Comparison of ENCODE assay signal across 28 cellular contexts in genomic region chr12:72288436-72288835, GRCh38. TPM values are rescaled to one million over a fixed set of nuclear protein-coding genes. Genes with fewer than 3 reads are reported as not detected.
"Had no signal": no experiment of that assay in that cellular context is flagged by ENCODE, and none has a peak within 500 bp of the region (broad histone marks: within the 10 kb centered on the region; RNA-seq: fewer than 3 reads in every experiment).

No MANE protein-coding gene starts in this region.

- H3K4me1 Mint-ChIP-seq: naive thymus-derived CD8-positive, alpha-beta T cell; neural progenitor cell; stimulated activated effector memory CD8-positive, alpha-beta T cell treated with anti-CD3 and anti-CD28 coated beads, Interleukin-12 subunit alpha, Interleukin-12 subunit beta, amount 100 ng/mL, for 72 hours; stimulated activated naive B cell treated with anti-CD40 and anti-IgM and Interleukin-4, amounts not matched to agents 10 μg/mL and 1 μg/mL and 100 μg/mL, for 72 hours had no signal

- H3K9me3 Mint-ChIP-seq: natural killer cell treated with Interleukin-12 subunit alpha and Interleukin-12 subunit beta and Interleukin-15 and Interleukin-18, amount 100 ng/mL, for 72 hours; neural progenitor cell; stimulated activated naive CD8-positive, alpha-beta T cell treated with anti-CD3 and anti-CD28 coated beads, Interleukin-15, Interleukin-2, amounts not matched to agents 100 ng/mL and 50 ng/mL, for 24 hours had no signal

- H3K27ac Mint-ChIP-seq: naive thymus-derived CD8-positive, alpha-beta T cell; natural killer cell treated with Interleukin-12 subunit alpha and Interleukin-12 subunit beta and Interleukin-15 and Interleukin-18, amount 100 ng/mL, for 72 hours; neural progenitor cell; stimulated activated effector memory CD8-positive, alpha-beta T cell treated with anti-CD3 and anti-CD28 coated beads, Interleukin-12 subunit alpha, Interleukin-12 subunit beta, amount 100 ng/mL, for 72 hours; stimulated activated naive B cell treated with anti-CD40 and anti-IgM and Interleukin-4, amounts not matched to agents 10 μg/mL and 1 μg/mL and 100 μg/mL, for 72 hours; stimulated activated naive CD8-positive, alpha-beta T cell treated with anti-CD3 and anti-CD28 coated beads, Interleukin-15, Interleukin-2, amounts not matched to agents 100 ng/mL and 50 ng/mL, for 24 hours had no signal

- DNase-seq: naive thymus-derived CD8-positive, alpha-beta T cell; nucleus accumbens; pancreas; right cardiac atrium; right lobe of liver; sigmoid colon; small intestine; stimulated activated CD4-positive, alpha-beta T cell treated with anti-CD3 and anti-CD28 coated beads, Interleukin-15, amount 100 ng/mL, for 24 hours; stimulated activated CD4-positive, alpha-beta T cell treated with anti-CD3 and anti-CD28 coated beads, Interleukin-2, amount 100 ng/mL, for 24 hours; stimulated activated CD4-positive, alpha-beta T cell treated with anti-CD3 and anti-CD28 coated beads, Interleukin-2, amount 100 ng/mL, for 48 hours; stimulated activated CD4-positive, alpha-beta T cell treated with anti-CD3 and anti-CD28 coated beads, Interleukin-4, amount 100 ng/mL, for 24 hours; stimulated activated naive B cell treated with anti-CD40 and anti-IgM and Interleukin-4, amounts not matched to agents 10 μg/mL and 1 μg/mL and 100 μg/mL, for 72 hours; stimulated activated naive CD4-positive, alpha-beta T cell treated with Interleukin-2 at 50 U/mL for 16 hours; stomach; thyroid gland; trophoblast cell; upper lobe of left lung had no signal

- H3K9me3 ChIP-seq: neutrophil, pancreas, prostate gland, right lobe of liver, sigmoid colon, stomach, thoracic aorta, thyroid gland, tibial nerve, upper lobe of left lung, vagina had no signal

- H3K27me3 Mint-ChIP-seq: natural killer cell treated with Interleukin-12 subunit alpha and Interleukin-12 subunit beta and Interleukin-15 and Interleukin-18, amount 100 ng/mL, for 72 hours; stimulated activated naive B cell treated with anti-CD40 and anti-IgM and Interleukin-4, amounts not matched to agents 10 μg/mL and 1 μg/mL and 100 μg/mL, for 72 hours; stimulated activated naive CD8-positive, alpha-beta T cell treated with anti-CD3 and anti-CD28 coated beads, Interleukin-15, Interleukin-2, amounts not matched to agents 100 ng/mL and 50 ng/mL, for 24 hours had no signal

- H3K4me1 ChIP-seq: neural progenitor cell, pancreas, prostate gland, right lobe of liver, sigmoid colon, stomach, thyroid gland, tibial nerve, upper lobe of left lung, vagina had no signal

- H3K4me3 ChIP-seq: neural progenitor cell, pancreas, prostate gland, right lobe of liver, sigmoid colon, stomach, thoracic aorta, thyroid gland, tibial nerve, upper lobe of left lung, vagina had no signal

- H3K27me3 ChIP-seq: neural progenitor cell, neutrophil, pancreas, right lobe of liver, sigmoid colon, stomach, thyroid gland, tibial nerve, upper lobe of left lung, vagina had no signal

- H3K27ac ChIP-seq: neural progenitor cell, neutrophil, pancreas, prostate gland, right lobe of liver, sigmoid colon, stomach, thoracic aorta, thyroid gland, tibial nerve, upper lobe of left lung, vagina had no signal

- H3K36me3 ChIP-seq: neural progenitor cell, neutrophil, pancreas, prostate gland, right lobe of liver, sigmoid colon, stomach, thoracic aorta, thyroid gland, tibial nerve, upper lobe of left lung, vagina had no signal

- ATAC-seq: naive thymus-derived CD8-positive, alpha-beta T cell; natural killer cell treated with Interleukin-12 subunit alpha and Interleukin-12 subunit beta and Interleukin-15 and Interleukin-18, amount 100 ng/mL, for 72 hours; pancreas; right cardiac atrium; right lobe of liver; stimulated activated effector memory CD8-positive, alpha-beta T cell treated with anti-CD3 and anti-CD28 coated beads, Interleukin-12 subunit alpha, Interleukin-12 subunit beta, amount 100 ng/mL, for 72 hours; stimulated activated naive B cell treated with anti-CD40 and anti-IgM and Interleukin-4, amounts not matched to agents 10 μg/mL and 1 μg/mL and 100 μg/mL, for 72 hours had no signal

- H3K9ac ChIP-seq: neural progenitor cell had no signal

- FAIRE-seq: pancreas, small intestine, urothelium cell line had no signal

- H2AFZ ChIP-seq: neural progenitor cell had no signal

- H3K4me3 Mint-ChIP-seq: naive thymus-derived CD8-positive, alpha-beta T cell; natural killer cell treated with Interleukin-12 subunit alpha and Interleukin-12 subunit beta and Interleukin-15 and Interleukin-18, amount 100 ng/mL, for 72 hours; neural progenitor cell; stimulated activated effector memory CD8-positive, alpha-beta T cell treated with anti-CD3 and anti-CD28 coated beads, Interleukin-12 subunit alpha, Interleukin-12 subunit beta, amount 100 ng/mL, for 72 hours; stimulated activated naive B cell treated with anti-CD40 and anti-IgM and Interleukin-4, amounts not matched to agents 10 μg/mL and 1 μg/mL and 100 μg/mL, for 72 hours; stimulated activated naive CD8-positive, alpha-beta T cell treated with anti-CD3 and anti-CD28 coated beads, Interleukin-15, Interleukin-2, amounts not matched to agents 100 ng/mL and 50 ng/mL, for 24 hours had no signal

- H3K4me2 ChIP-seq: neural progenitor cell had no signal

- H3K36me3 Mint-ChIP-seq: naive thymus-derived CD8-positive, alpha-beta T cell; natural killer cell treated with Interleukin-12 subunit alpha and Interleukin-12 subunit beta and Interleukin-15 and Interleukin-18, amount 100 ng/mL, for 72 hours; stimulated activated effector memory CD8-positive, alpha-beta T cell treated with anti-CD3 and anti-CD28 coated beads, Interleukin-12 subunit alpha, Interleukin-12 subunit beta, amount 100 ng/mL, for 72 hours; stimulated activated naive B cell treated with anti-CD40 and anti-IgM and Interleukin-4, amounts not matched to agents 10 μg/mL and 1 μg/mL and 100 μg/mL, for 72 hours had no signal

RNA-seq across cellular contexts. Expression of gene TRHDE, which starts 16.3 kb away (rescaled TPM):
- total RNA-seq: naive thymus-derived CD8-positive, alpha-beta T cell; pulmonary artery endothelial cell had no signal
- polyA plus RNA-seq: naive thymus-derived CD8-positive, alpha-beta T cell had no signal
